Comparison of ENCODE assay signal across 30 cellular contexts in the genomic region with DNA sequence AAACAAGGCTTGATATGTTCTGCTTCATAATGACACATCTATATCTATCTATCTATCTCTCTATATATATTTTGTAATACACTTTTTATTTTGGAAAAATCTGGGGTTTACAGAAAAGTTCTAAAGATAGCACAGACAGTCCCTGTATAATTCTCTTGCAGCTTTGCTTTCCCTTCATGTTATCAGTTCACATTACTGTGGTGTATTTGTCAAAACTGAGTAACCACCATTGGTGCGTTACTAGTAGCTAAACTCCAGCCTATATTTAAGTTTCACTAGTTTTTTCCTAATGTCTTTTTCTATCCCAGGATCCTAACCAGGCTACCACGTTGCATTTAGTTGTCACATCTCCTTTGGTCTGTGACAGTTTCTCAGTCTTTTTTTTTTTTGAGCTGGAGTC.
"Had no signal": no experiment of that assay in that cellular context is flagged by ENCODE, and none has a peak within 500 bp of the region (broad histone marks: within the 10 kb centered on the region; RNA-seq: fewer than 3 reads in every experiment).

No MANE protein-coding gene starts in this region.

- DNase-seq: activated CD4-positive, alpha-beta memory T cell treated with anti-CD3 and anti-CD28 coated beads for 36 hours; activated CD4-positive, alpha-beta T cell treated with anti-CD3 and anti-CD28 coated beads for 36 hours; activated CD4-positive, alpha-beta T cell treated with anti-CD3 and anti-CD28 coated beads, Interleukin-2, amount 10 ng/mL, durations not matched to agents 24 days and 14 days; activated CD4-positive, CD25-positive, alpha-beta regulatory T cell; activated CD4-positive, CD25-positive, alpha-beta regulatory T cell treated with anti-CD3 and anti-CD28 coated beads, Interleukin-2, amount 50 U/mL, for 72 hours; activated CD8-positive, alpha-beta memory T cell treated with anti-CD3 and anti-CD28 coated beads, Interleukin-2, amount 50 U/mL, for 48 hours; activated gamma-delta T cell; activated naive CD4-positive, alpha-beta T cell; activated naive CD4-positive, alpha-beta T cell treated with anti-CD3 and anti-CD28 coated beads, Interleukin-2, amount 10 ng/mL, durations not matched to agents 7 days and 5 days; activated naive CD8-positive, alpha-beta T cell treated with anti-CD3 and anti-CD28 coated beads, Interleukin-2, amount 10 ng/mL, durations not matched to agents 7 days and 5 days; activated T-cell treated with anti-CD3 and anti-CD28 coated beads for 4 hours; activated T-cell treated with anti-CD3 and anti-CD28 coated beads, Interleukin-2, amount 50 U/mL, for 24 hours; activated T-cell treated with anti-CD3 and anti-CD28 coated beads, Interleukin-2, amount 50 U/mL, for 72 hours; amniotic stem cell; anterior cingulate cortex; body of pancreas; central memory CD4-positive, alpha-beta T cell; cerebellar nuclear complex; colonic mucosa; effector CD8-positive, alpha-beta T cell; esophagus squamous epithelium; foreskin keratinocyte; heart right ventricle; T-helper 1 cell; T-helper 17 cell had no signal

- H3K36me3 ChIP-seq: breast epithelium, cardiac muscle cell, colonic mucosa, esophagus squamous epithelium, gastroesophageal sphincter, heart right ventricle had no signal

- H3K9me3 ChIP-seq: body of pancreas, breast epithelium, colonic mucosa, esophagus squamous epithelium, gastroesophageal sphincter had no signal

- H3K4me3 ChIP-seq: body of pancreas, breast epithelium, cardiac muscle cell, colonic mucosa, esophagus squamous epithelium, gastroesophageal sphincter, heart right ventricle had no signal

- H3K27ac ChIP-seq: body of pancreas, breast epithelium, cardiac muscle cell, colonic mucosa, epithelial cell of prostate, esophagus squamous epithelium, foreskin keratinocyte, gastroesophageal sphincter, heart right ventricle had no signal

- H3K4me1 ChIP-seq: body of pancreas, breast epithelium, colonic mucosa, esophagus squamous epithelium, gastroesophageal sphincter had no signal

- H3K27me3 ChIP-seq: body of pancreas, breast epithelium, cardiac muscle cell, colonic mucosa, foreskin keratinocyte had no signal

- ATAC-seq: activated CD4-positive, alpha-beta T cell treated with anti-CD3 and anti-CD28 coated beads for 36 hours; activated naive CD4-positive, alpha-beta T cell treated with anti-CD3 and anti-CD28 coated beads, Interleukin-2, amount 50 U/mL, for 72 hours; activated T-cell treated with anti-CD3 and anti-CD28 coated beads, Interleukin-2, amount 50 U/mL, for 72 hours; body of pancreas; foreskin keratinocyte; gastroesophageal sphincter; heart right ventricle; T-helper 17 cell had no signal
